Comparison of ENCODE assay signal across 28 cellular contexts in genomic region chr17:34161600-34161999, GRCh38.
"Had no signal": no experiment of that assay in that cellular context is flagged by ENCODE, and none has a peak within 500 bp of the region (broad histone marks: within the 10 kb centered on the region; RNA-seq: fewer than 3 reads in every experiment).

No MANE protein-coding gene starts in this region.

- ATAC-seq: foreskin keratinocyte; gastroesophageal sphincter; heart left ventricle; left colon; left ventricle myocardium superior; lower lobe of right lung; natural killer cell; pancreas; sciatic nerve; stimulated activated effector memory CD8-positive, alpha-beta T cell treated with anti-CD3 and anti-CD28 coated beads, Interleukin-12 subunit alpha, Interleukin-12 subunit beta, amount 100 ng/mL, for 72 hours had no signal

- H3K4me3 ChIP-seq: dorsolateral prefrontal cortex, esophagus muscularis mucosa, gastroesophageal sphincter, heart left ventricle, lower lobe of right lung, pancreas, stomach, testis, tibial nerve, upper lobe of left lung had no signal

- H3K27ac ChIP-seq: dorsolateral prefrontal cortex, epithelial cell of prostate, esophagus muscularis mucosa, foreskin keratinocyte, gastroesophageal sphincter, heart left ventricle, lower lobe of right lung, pancreas, stomach, testis, tibial nerve, upper lobe of left lung had no signal

- H3K9me3 ChIP-seq: esophagus muscularis mucosa, heart left ventricle, lower lobe of right lung, pancreas, stomach, testis, tibial nerve, upper lobe of left lung had no signal

- H3K27me3 ChIP-seq: testis had no signal

- DNase-seq: dorsolateral prefrontal cortex; effector CD4-positive, alpha-beta T cell; foreskin keratinocyte; heart left ventricle; hypothalamus; immature natural killer cell; islet precursor cell; kidney glomerular epithelial cell; left colon; left ventricle myocardium superior; lower lobe of right lung; natural killer cell; occipital lobe; pancreas; stimulated activated CD4-positive, alpha-beta T cell treated with anti-CD3 and anti-CD28 coated beads, Interleukin-2, amount 100 ng/mL, for 24 hours; stimulated activated CD4-positive, alpha-beta T cell treated with anti-CD3 and anti-CD28 coated beads, Interleukin-4, amount 100 ng/mL, for 24 hours; stimulated activated naive CD4-positive, alpha-beta T cell treated with Interleukin-2 at 50 U/mL for 16 hours; stomach; testis; upper lobe of left lung had no signal

- H3K36me3 ChIP-seq: esophagus muscularis mucosa, gastroesophageal sphincter, heart left ventricle, lower lobe of right lung, pancreas, stomach, tibial nerve, upper lobe of left lung had no signal

- H3K4me1 ChIP-seq: foreskin keratinocyte, lower lobe of right lung, pancreas, testis had no signal

- FAIRE-seq: colon, pancreas, urothelium cell line had no signal
